14 cellular contexts compared by ENCODE assay signal in the genomic region with DNA sequence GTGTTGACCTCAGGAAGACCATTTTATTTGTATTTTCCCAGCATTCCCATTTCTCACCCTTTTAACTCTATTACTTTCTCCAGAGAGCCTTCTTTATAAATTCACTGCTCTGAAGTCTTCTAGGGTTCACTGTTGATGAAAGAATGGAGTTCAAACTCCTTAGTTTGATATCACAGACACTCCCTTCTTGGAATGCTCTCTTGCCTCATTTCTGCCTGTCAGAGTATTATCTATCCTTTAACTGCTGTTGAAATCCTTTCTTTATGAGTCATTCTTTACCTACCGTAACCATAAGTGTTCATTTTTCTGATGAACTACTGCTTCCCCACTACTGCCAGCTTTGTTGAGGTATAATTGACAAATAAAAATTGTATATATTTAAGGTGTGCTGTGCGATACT. TPM values are rescaled to one million over a fixed set of nuclear protein-coding genes. Genes with fewer than 3 reads are reported as not detected.
DNase-seq lines count a peak whose midpoint lies in the region; ATAC-seq, FAIRE-seq and TF ChIP-seq lines count a peak whose summit lies in the region.
"Had no signal": no experiment of that assay in that cellular context is flagged by ENCODE, and none has a peak within 500 bp of the region (broad histone marks: within the 10 kb centered on the region; RNA-seq: fewer than 3 reads in every experiment).

No MANE protein-coding gene starts in this region.

- peaks cover 12% of the 10 kb centered on the region for H3K9me3 ChIP-seq in K562 (replicated peaks; ENCODE audit: control insufficient read depth, insufficient read depth, low read depth, low read length)
- H3K9me3 ChIP-seq in mucosa of descending colon: no peaks in the 10 kb centered on the region

- TF ChIP-seq RAD21 in K562 (CRISPR knock-in tag; conservative IDR thresholded peaks at IDR 0.05 in 1 of 2, IDR thresholded peaks at IDR 0.05 in 1 of 2): no peak

- H3K4me3 ChIP-seq in K562 (no peak overlapping the region), mucosa of descending colon (no peak overlapping the region)
- H3K4me3 ChIP-seq: vagina had no signal

- no peak overlapping the region for H2AFZ ChIP-seq in K562 (ENCODE audit: low read depth, low read length)

- no peaks in the 10 kb centered on the region for H3K9me1 ChIP-seq in K562 (ENCODE audit: control insufficient read depth, insufficient read depth, low read length)

- H3K36me3 ChIP-seq in K562 (ENCODE audit: control insufficient read depth, insufficient read depth, low read length) (peaks cover 3% of the 10 kb centered on the region; the same call in 1 of the 3 replicates), mucosa of descending colon (ENCODE audit: low read depth) (no peaks in the 10 kb centered on the region)
- H3K36me3 ChIP-seq: vagina had no signal

- TF ChIP-seq POLR2A in K562 (conservative IDR thresholded peaks at IDR 0.05): no peak

- H3K4me2 ChIP-seq in K562 (ENCODE audit: insufficient read depth, low read length): peak overlapping the region; percentile 56

- H3K79me2 ChIP-seq in K562 (ENCODE audit: control insufficient read depth, insufficient read depth, low read length): peaks cover 92% of the 10 kb centered on the region

- TF ChIP-seq EP300 in K562 (IDR thresholded peaks at IDR 0.05; ENCODE audit: low read length): peak; percentile 63; the same call in 1 of the 2 replicates

- intact Hi-C loops in K562 (cut with micrococcal nuclease) (loop anchor here (5.0 kb wide), 2 partner anchors 64 to 139 kb away; no protein-coding TSS in a partner anchor), mucosa of descending colon (cut with DNase I, micrococcal nuclease) (no loop called here), left ventricle myocardium superior (cut with micrococcal nuclease) (no loop called here)

- TF ChIP-seq CTCF in K562 (IDR thresholded peaks at IDR 0.05 in 2 of 3, conservative IDR thresholded peaks at IDR 0.05 in 1 of 3; ENCODE audit: insufficient read depth in 2 of 3, low read depth in 1 of 3, low read length in 3 of 3) (no peak), mucosa of descending colon (IDR thresholded peaks at IDR 0.05) (no peak)

- H3K27ac ChIP-seq in K562 (ENCODE audit: extremely low read depth, low read depth, low read length): peak overlapping the region; percentile 37; the same call in 1 of the 3 replicates
- H3K27ac ChIP-seq: vagina had no signal

- H4K20me1 ChIP-seq in K562 (replicated peaks; ENCODE audit: control insufficient read depth, insufficient read depth, low read length): no peaks in the 10 kb centered on the region

- 0% methylated on average over 2 of the region's 2 CpGs for WGBS in K562 (ENCODE audit: insufficient coverage, low coverage, missing lambda C conversion rate)

- no TSS peak for BruUV-seq in K562 (replicated peaks; lab: Mats Ljungman, UMichigan)

- in situ Hi-C loops in K562 (cut with MboI): no loop called here

- H3K4me1 ChIP-seq in K562 (replicated peaks in 1 of 2; ENCODE audit: control insufficient read depth in 2 of 2, insufficient read depth in 2 of 2, low read length in 2 of 2) (peaks cover 0 to 6% of the 10 kb centered on the region in 2 experiments; a peak in 3 of 5 replicates), mucosa of descending colon (ENCODE audit: low read depth) (peaks cover 21% of the 10 kb centered on the region)

- no peak overlapping the region; a peak in 1 of 4 replicates for H3K9ac ChIP-seq in K562 (ENCODE audit: insufficient read depth in 1 of 2, low read depth in 2 of 2, low read length in 2 of 2)

- peak; percentile 11; the same call in 1 of the 3 replicates for ATAC-seq in K562
- peak; percentile 6 for ATAC-seq in mucosa of descending colon
- ATAC-seq in GM18517 (IDR thresholded peaks at IDR 0.05; ENCODE audit: unreplicated experiment): no peak
- ATAC-seq in left ventricle myocardium superior: no peak
- ATAC-seq: sciatic nerve had no signal

- POLR2A ChIA-PET in K562 (lab: Yijun Ruan, JAX): interaction anchor here (0.6 kb wide), 1 partner anchor 374 kb away, joined by 3 read pairs; no protein-coding TSS in a partner anchor

- CTCF ChIA-PET in K562 (lab: Yijun Ruan, JAX; ENCODE audit: low intra/inter-chr PET ratio): no interaction called here

- FAIRE-seq in K562 (lab: Jason Lieb, UNC): peak; percentile 71

- DNase-seq in EL (peak; percentile 65), NCI-H226 (peak; percentile 92), K562 (ENCODE audit: extremely low read depth in 1 of 4, low spot score in 3 of 4) (peak in 3 of 4 experiments; percentile 11 to 59 (median 44)), mucosa of descending colon (no peak), NCI-H774 (lab: John Stamatoyannopoulos, UW) (no peak), left ventricle myocardium superior (no peak), germinal center (ENCODE audit: low spot score) (no peak)
- DNase-seq: activated CD4-positive, CD25-positive, alpha-beta regulatory T cell treated with anti-CD3 and anti-CD28 coated beads, Interleukin-2, amount 50 U/mL, for 72 hours; activated naive CD4-positive, alpha-beta T cell treated with anti-CD3 and anti-CD28 coated beads, Interleukin-2, amount 10 ng/mL, durations not matched to agents 7 days and 5 days; hypothalamus; NCI-H187 had no signal

- H3K27me3 ChIP-seq in K562 (ENCODE audit: control insufficient read depth in 2 of 2, insufficient read depth in 2 of 2, low read length in 2 of 2): no peaks in the 10 kb centered on the region
- H3K27me3 ChIP-seq: vagina had no signal

RNA-seq across cellular contexts. Expression of gene RIC1, which starts 4.3 kb away (rescaled TPM):
- 52.2 and 109 TPM in 2 replicates for total RNA-seq in K562 (2011; cell fraction: chromatin; rRNA removed; ENCODE audit: low replicate concordance)
- 26.7 and 28.7 TPM in 2 replicates for total RNA-seq in K562 (2011; cell fraction: nucleolus; rRNA removed)
- 44.5 and 49.4 TPM in 2 replicates for total RNA-seq in K562 (2011; cell fraction: nucleoplasm; rRNA removed)
- total RNA-seq in K562 (2014; rRNA removed) (13.0 and 14.7 TPM in 2 replicates), K562 (2014; rRNA removed; fragmentation: Illumina TruSeq; extraction: Trizol) (16.6 and 18.8 TPM in 2 replicates), K562 (2015; rRNA removed; fragmentation: Illumina TruSeq; extraction: Trizol) (16.9 and 17.0 TPM in 2 replicates), K562 (2021) (14.0 and 16.9 TPM in 2 replicates), mucosa of descending colon (10 to 100 TPM; 15.8 to 22.4 (median 20.2) TPM), left ventricle myocardium superior (8.7 TPM)
- polyA plus RNA-seq in K562 (2011; rRNA removed) (25.8 TPM in 2 replicates), K562 (2014; fragmentation: Illumina TruSeq; extraction: Trizol) (13.5 and 15.0 TPM in 2 replicates), K562 (2014; fragmentation: Nextera tagmentation; extraction: Ambion mirVana) (1 to 10 TPM; 3.2 to 4.2 TPM), K562 (2014; rRNA removed) (10.9 and 14.1 TPM in 2 replicates)
- polyA plus RNA-seq in K562 (2011; cell fraction: cytosol; rRNA removed): 11.2 and 19.1 TPM in 2 replicates
- 58.8 and 71.9 TPM in 2 replicates for polyA plus RNA-seq in K562 (2011; cell fraction: nucleus; rRNA removed)
- polyA plus RNA-seq in K562 (2012): 8.3 and 8.5 TPM in 2 replicates
- 62.1 and 64.1 TPM in 2 replicates for polyA minus RNA-seq in K562 (2011; rRNA and poly(A)+ RNA removed)
- 17.9 and 20.6 TPM in 2 replicates for polyA minus RNA-seq in K562 (2011; cell fraction: cytosol; rRNA and poly(A)+ RNA removed)
- 53.4 and 84.0 TPM in 2 replicates for polyA minus RNA-seq in K562 (2011; cell fraction: nucleus; rRNA and poly(A)+ RNA removed)

Comparison
In these comparisons a context has a peak if more than half of its experiments do, and no peak if none do; other contexts are left out.
1. DNase-seq: peak in EL (single experiment), NCI-H226 (single experiment) and K562 (3 of 4); none in mucosa of descending colon (0 of 3), NCI-H774 (single experiment), left ventricle myocardium superior (single experiment) and germinal center (single experiment).
2. ATAC-seq: peak in K562 (single experiment) and mucosa of descending colon (single experiment); none in GM18517 (single experiment) and left ventricle myocardium superior (single experiment).